In genomic region chr4:80336582-80336981, GRCh38 we compare ENCODE assay signal across 8 cellular contexts. TPM values are rescaled to one million over a fixed set of nuclear protein-coding genes. Genes with fewer than 3 reads are reported as not detected.
DNase-seq lines count a peak whose midpoint lies in the region; ATAC-seq and TF ChIP-seq lines count a peak whose summit lies in the region.

No MANE protein-coding gene starts in this region.

- H3K27me3 Mint-ChIP-seq in neural crest cell (ENCODE audit: low read depth): peaks cover 45% of the 10 kb centered on the region

- no peak for ATAC-seq in HG02588 (IDR thresholded peaks at IDR 0.05; ENCODE audit: unreplicated experiment)
- ATAC-seq in GM21423 (IDR thresholded peaks at IDR 0.05; ENCODE audit: unreplicated experiment): no peak

- CTCF ChIA-PET in RWPE1 (lab: Yijun Ruan, JAX): interaction anchor here (0.6 to 0.8 kb wide), 6 partner anchors 26 to 1384 kb away, joined by 3 read pairs; no protein-coding TSS in a partner anchor

- H3K9me3 Mint-ChIP-seq in neural crest cell: no peaks in the 10 kb centered on the region

- peaks cover 8% of the 10 kb centered on the region for H3K4me1 Mint-ChIP-seq in neural crest cell

- H3K4me3 Mint-ChIP-seq in neural crest cell: peak overlapping the region; percentile 90

- no peak overlapping the region for H3K27ac ChIP-seq in RWPE1

- POLR2A ChIA-PET in RWPE1 (lab: Yijun Ruan, JAX; ENCODE audit: low non-redundant PET): no interaction called here

- DNase-seq in AG08396 (ENCODE audit: low spot score) (peak; percentile 27), RWPE1 (ENCODE audit: low spot score) (peak; percentile 44), fibroblast of gingiva (ENCODE audit: low read depth) (peak; percentile 21), neural crest cell (ENCODE audit: low read depth, low spot score) (no peak), occipital lobe (lab: John Stamatoyannopoulos, UW) (no peak)

- H3K36me3 Mint-ChIP-seq in neural crest cell (ENCODE audit: low read depth): no peaks in the 10 kb centered on the region

- TF ChIP-seq CTCF in GM12873 (IDR thresholded peaks at IDR 0.05; ENCODE audit: insufficient read depth, low read depth, low read length, missing control alignments) (peak; percentile 20), RWPE1 (conservative IDR thresholded peaks at IDR 0.05; ENCODE audit: low read depth) (peak; percentile 20; the same call in 1 of the 2 replicates), neural crest cell (conservative IDR thresholded peaks at IDR 0.05) (peak; percentile 41)

- H3K27ac Mint-ChIP-seq in neural crest cell (ENCODE audit: unreplicated experiment): no peak overlapping the region

RNA-seq across cellular contexts. Expression of gene CFAP299, which starts 1.1 kb away (rescaled TPM):
- total RNA-seq in neural crest cell (not detected in 2 replicates), occipital lobe (1.1 TPM)

Comparison
In these comparisons a context has a peak if more than half of its experiments do, and no peak if none do; other contexts are left out.
1. DNase-seq: peak in AG08396 (single experiment), RWPE1 (single experiment) and fibroblast of gingiva (single experiment); none in neural crest cell (single experiment) and occipital lobe (single experiment).
2. Peak in every context shown above with its lines, with median percentiles within 50 percentile points of each other: CTCF ChIP-seq.